ENCODE assay signal across 1 cellular context in genomic region chr1:2348346-2349275, GRCh38.
TF ChIP-seq lines count a peak whose summit lies in the region.

No MANE protein-coding gene starts in this region.

TF ChIP-seq in HepG2, 621 proteins besides CTCF, POLR2A, EP300 and RAD21:
- no peak for TF ChIP-seq ZC3H4 (CRISPR knock-in tag; IDR thresholded peaks at IDR 0.05; ENCODE audit: borderline replicate concordance)
- TF ChIP-seq SMARCC2 (IDR thresholded peaks at IDR 0.05), result no peak
- TF ChIP-seq FUBP1 (CRISPR knock-in tag; IDR thresholded peaks at IDR 0.05; ENCODE audit: borderline replicate concordance), result no peak
